In the genomic region with DNA sequence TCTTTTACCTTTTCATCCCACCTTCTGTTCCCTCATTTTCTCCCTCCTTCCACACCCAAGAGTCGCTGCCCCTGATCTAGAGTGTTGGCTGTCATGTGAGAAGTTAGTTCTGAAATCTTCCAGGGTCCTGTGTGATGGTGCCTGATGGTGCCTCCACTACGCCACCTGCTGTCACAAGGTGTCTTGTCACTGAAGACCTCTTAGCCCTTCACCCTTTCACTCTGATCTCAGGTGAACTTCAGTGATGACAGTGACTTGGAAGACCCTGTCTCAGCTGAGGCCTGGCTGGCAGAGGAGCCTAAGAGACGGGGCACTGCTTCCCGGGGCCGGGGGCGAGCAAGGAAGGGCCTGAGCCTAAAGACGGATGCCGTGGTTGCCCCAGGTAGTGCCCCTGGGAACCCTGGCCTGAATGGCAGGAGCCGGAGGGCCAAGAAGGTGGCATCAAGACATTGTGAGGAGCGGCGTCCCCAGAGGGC, we compare ENCODE assay signal across 9 cellular contexts. TPM values are rescaled to one million over a fixed set of nuclear protein-coding genes. Genes with fewer than 3 reads are reported as not detected.
DNase-seq lines count a peak whose midpoint lies in the region; ATAC-seq and TF ChIP-seq lines count a peak whose summit lies in the region.
"Had no signal": no experiment of that assay in that cellular context is flagged by ENCODE, and none has a peak within 500 bp of the region (broad histone marks: within the 10 kb centered on the region; RNA-seq: fewer than 3 reads in every experiment).

No MANE protein-coding gene starts in this region.

- ATAC-seq in lung (ENCODE audit: insufficient read depth, low FRiP score), result peak; percentile 62

- no peaks in the 10 kb centered on the region for H3K4me1 ChIP-seq in lung (ENCODE audit: control insufficient read depth in 2 of 2, insufficient read depth in 2 of 2, low read length in 2 of 2)

- no peak overlapping the region for H3K4me3 ChIP-seq in dorsolateral prefrontal cortex
- H3K4me3 ChIP-seq in lung, result no peak overlapping the region
- H3K4me3 ChIP-seq: BLaER1 treated with 17β-estradiol and CSF1 and Interleukin-3, amounts not matched to agents 10 nM and 100 nM had no signal

- no peaks in the 10 kb centered on the region for H3K9me3 ChIP-seq in lung (ENCODE audit: control insufficient read depth in 2 of 2, insufficient read depth in 1 of 2, low read length in 1 of 2)
- H3K9me3 ChIP-seq: BLaER1 treated with 17β-estradiol and CSF1 and Interleukin-3, amounts not matched to agents 10 nM and 100 nM had no signal

- peak; percentile 13 to 65 (median 23) for DNase-seq in NCI-H1417 (lab: John Stamatoyannopoulos, UW)
- no peak for DNase-seq in NCI-H1417 treated with DMSO at 0.1 percent for 48 hours (lab: John Stamatoyannopoulos, UW)
- peak; percentile 17 for DNase-seq in NCI-H2029 (lab: John Stamatoyannopoulos, UW)
- peak; percentile 63 to 69 for DNase-seq in activated CD4-positive, alpha-beta T cell treated with anti-CD3 and anti-CD28 coated beads, Interleukin-2, amount 50 U/mL, for 48 hours
- peak in 8 of 10 donors; percentile 32 to 76 (median 56) for DNase-seq in dorsolateral prefrontal cortex
- peak; percentile 64 for DNase-seq in lung (ENCODE audit: low spot score)
- DNase-seq in stimulated activated CD8-positive, alpha-beta memory T cell treated with anti-CD3 and anti-CD28 coated beads, Interleukin-4, amount 100 ng/mL, for 1 hour (ENCODE audit: low read depth in 2 of 2, low spot score in 1 of 2), result peak; percentile 20 to 56
- no peak for DNase-seq in DMS79 (lab: John Stamatoyannopoulos, UW)

- H3K27me3 ChIP-seq in dorsolateral prefrontal cortex (no peaks in the 10 kb centered on the region), lung (ENCODE audit: control insufficient read depth, insufficient read depth) (no peaks in the 10 kb centered on the region)
- H3K27me3 ChIP-seq: BLaER1 treated with 17β-estradiol and CSF1 and Interleukin-3, amounts not matched to agents 10 nM and 100 nM had no signal

- H3K27ac ChIP-seq in dorsolateral prefrontal cortex (no peak overlapping the region), lung (ENCODE audit: low read depth in 1 of 2, low read length in 1 of 2) (no peak overlapping the region)

- intact Hi-C loops in dorsolateral prefrontal cortex (cut with DNase I), result loop anchor here (1.0 to 5.0 kb wide), 3 partner anchors 35 to 75 kb away; a partner anchor contains a TSS

- TF ChIP-seq CTCF in dorsolateral prefrontal cortex (IDR thresholded peaks at IDR 0.05 in 54 of 56, conservative IDR thresholded peaks at IDR 0.05 in 2 of 56; ENCODE audit: low read depth in 1 of 56, partially characterized antibody in 56 of 56) (peak; percentile 34 to 91 (median 70)), lung (IDR thresholded peaks at IDR 0.05; ENCODE audit: control extremely low read depth, extremely low read depth) (peak; percentile 60)

- WGBS in lung, 2 donors, result 84 to 87% methylated on average over 11 of the region's 11 CpGs

- H3K36me3 ChIP-seq in lung (ENCODE audit: control insufficient read depth in 2 of 2, insufficient read depth in 2 of 2, low read length in 2 of 2), result no peaks in the 10 kb centered on the region

RNA-seq across cellular contexts. Expression of a gene that starts 7.6 kb away (rescaled TPM):
- total RNA-seq in dorsolateral prefrontal cortex, result 100 to 1,000 TPM; 256 to 374 (median 306) TPM
- total RNA-seq in lung, result 100 to 1,000 TPM; 351 to 361 TPM
- 1,000 to 10,000 TPM in 1 of 2 donors, 100 to 1,000 TPM in 1; 649 to 1,722 TPM for polyA plus RNA-seq in lung

RNA-seq across cellular contexts. Expression of a gene that starts 11.7 kb away (rescaled TPM):
- total RNA-seq in dorsolateral prefrontal cortex (10 to 100 TPM; 43.4 to 98.9 (median 69.5) TPM), lung (10 to 100 TPM; 22.1 to 63.5 TPM)
- polyA plus RNA-seq in lung, result 10 to 100 TPM; 56.1 to 88.9 TPM

RNA-seq across cellular contexts. Expression of a gene that starts 19.7 kb away (rescaled TPM):
- total RNA-seq in dorsolateral prefrontal cortex, result 1 to 10 TPM in 3 of 120 experiments, under 1 TPM in 60, not detected in 57; 0.07 to 1.8 (median 0.25) TPM
- 1 to 10 TPM; 2.0 to 6.7 TPM for total RNA-seq in lung
- under 1 TPM; 0.77 to 0.97 TPM for polyA plus RNA-seq in lung

RNA-seq across cellular contexts. Expression of a gene that starts 33.6 kb away (rescaled TPM):
- total RNA-seq in dorsolateral prefrontal cortex (10 to 100 TPM; 27.3 to 61.7 (median 45.5) TPM), lung (10 to 100 TPM; 51.4 to 51.7 TPM)
- polyA plus RNA-seq in lung, result 10 to 100 TPM; 29.7 to 37.0 TPM

RNA-seq across cellular contexts. Expression of a gene that starts 48.4 kb away (rescaled TPM):
- total RNA-seq in dorsolateral prefrontal cortex (1 to 10 TPM in 15 of 120 experiments, under 1 TPM in 87, not detected in 18; 0.11 to 1.9 (median 0.54) TPM), lung (not detected)
- not detected for polyA plus RNA-seq in lung

Comparison
In these comparisons a context has a peak if more than half of its experiments do, and no peak if none do; other contexts are left out.
1. DNase-seq: peak in NCI-H1417 (3 of 3), NCI-H2029 (single experiment), activated CD4-positive, alpha-beta T cell treated with anti-CD3 and anti-CD28 coated beads, Interleukin-2, amount 50 U/mL, for 48 hours (2 of 2), dorsolateral prefrontal cortex (8 of 10), lung (single experiment) and stimulated activated CD8-positive, alpha-beta memory T cell treated with anti-CD3 and anti-CD28 coated beads, Interleukin-4, amount 100 ng/mL, for 1 hour (2 of 2); none in NCI-H1417 treated with DMSO at 0.1 percent for 48 hours (single experiment) and DMS79 (single experiment).